Comparison of ENCODE assay signal across 9 cellular contexts in the genomic region with DNA sequence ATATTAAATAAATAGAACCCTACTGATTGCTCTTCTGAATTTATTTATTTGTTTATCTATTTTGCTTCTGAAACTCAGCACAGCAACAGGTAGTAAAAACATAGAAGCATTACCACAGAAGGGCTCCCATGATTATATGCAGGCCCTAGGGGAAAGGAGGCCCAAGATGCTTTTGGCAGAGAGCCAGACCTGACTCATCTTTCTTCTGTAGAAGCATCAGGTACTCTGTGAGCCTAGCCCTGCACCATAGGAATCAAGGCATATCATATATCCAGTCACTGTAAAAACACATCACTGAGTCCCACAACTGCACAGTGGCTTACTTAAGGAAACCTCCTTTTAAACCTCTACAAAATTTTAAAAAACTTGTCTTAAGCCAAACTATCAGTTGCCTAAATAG. TPM values are rescaled to one million over a fixed set of nuclear protein-coding genes. Genes with fewer than 3 reads are reported as not detected.
DNase-seq lines count a peak whose midpoint lies in the region; ATAC-seq and TF ChIP-seq lines count a peak whose summit lies in the region.
"Had no signal": no experiment of that assay in that cellular context is flagged by ENCODE, and none has a peak within 500 bp of the region (broad histone marks: within the 10 kb centered on the region; RNA-seq: fewer than 3 reads in every experiment).

No MANE protein-coding gene starts in this region.

- H3K27ac ChIP-seq in foreskin keratinocyte, result no peak overlapping the region
- H3K27ac ChIP-seq in uterus, result no peak overlapping the region

- no peaks in the 10 kb centered on the region for H3K9me3 ChIP-seq in uterus

- TF ChIP-seq POLR2A in uterus (IDR thresholded peaks at IDR 0.05), result no peak

- no peak for TF ChIP-seq CTCF in foreskin keratinocyte (conservative IDR thresholded peaks at IDR 0.05)
- TF ChIP-seq CTCF in uterus (IDR thresholded peaks at IDR 0.05), result no peak

- no peak overlapping the region for H3K4me3 ChIP-seq in uterus

- DNase-seq in Caki2 (ENCODE audit: low read depth), result peak; percentile 67
- DNase-seq in HuH-7.5 (ENCODE audit: low spot score), result peak; percentile 37
- peak; percentile 96 for DNase-seq in RPMI8226
- DNase-seq in foreskin keratinocyte, result peak; percentile 62 to 88
- DNase-seq in uterus, result no peak
- no peak for DNase-seq in activated effector memory CD4-positive, alpha-beta T cell treated with Interleukin-2 at 50 U/mL for 16 hours
- DNase-seq in medulla oblongata (ENCODE audit: extremely low spot score), result no peak
- DNase-seq: central memory CD4-positive, alpha-beta T cell had no signal

- no peaks in the 10 kb centered on the region for H3K36me3 ChIP-seq in uterus

- intact Hi-C loops in uterus (cut with DNase I; ENCODE audit: low total_unique reads), result no loop called here

- in situ Hi-C loops in Caki2 (cut with HindIII; ENCODE audit: low pct_unique_long_range_greater_than_20kb, low sequenced_read_pairs), result no loop called here

- peaks cover 39% of the 10 kb centered on the region for H3K27me3 ChIP-seq in foreskin keratinocyte
- peaks cover 0 to 17% of the 10 kb centered on the region in 2 donors for H3K27me3 ChIP-seq in uterus

- peak; percentile 85 for ATAC-seq in foreskin keratinocyte
- ATAC-seq in GM21360 (IDR thresholded peaks at IDR 0.05; ENCODE audit: unreplicated experiment), result no peak

- peaks cover 5% of the 10 kb centered on the region for H3K4me1 ChIP-seq in foreskin keratinocyte
- no peaks in the 10 kb centered on the region for H3K4me1 ChIP-seq in uterus

RNA-seq across cellular contexts. Expression of gene SCN9A, which starts 1.8 kb away (rescaled TPM):
- total RNA-seq in Caki2 (2014; rRNA removed; shearing (Covaris generic); ENCODE audit: low replicate concordance), result 0.95 and 2.2 TPM in 2 replicates
- total RNA-seq in foreskin keratinocyte (0.39 and 0.85 TPM in 2 replicates), uterus (10 to 100 TPM in 1 of 4 donors, 1 to 10 TPM in 3; 1.5 to 14.2 (median 4.6) TPM)
- polyA plus RNA-seq in foreskin keratinocyte, result 0.07 and 0.11 TPM in 2 replicates

Comparison
In these comparisons a context has a peak if more than half of its experiments do, and no peak if none do; other contexts are left out.
1. DNase-seq: peak in Caki2 (single experiment), HuH-7.5 (single experiment), RPMI8226 (single experiment) and foreskin keratinocyte (2 of 2); none in uterus (0 of 2), activated effector memory CD4-positive, alpha-beta T cell treated with Interleukin-2 at 50 U/mL for 16 hours (single experiment) and medulla oblongata (single experiment).